ENCODE assay signal across 24 cellular contexts in the genomic region with DNA sequence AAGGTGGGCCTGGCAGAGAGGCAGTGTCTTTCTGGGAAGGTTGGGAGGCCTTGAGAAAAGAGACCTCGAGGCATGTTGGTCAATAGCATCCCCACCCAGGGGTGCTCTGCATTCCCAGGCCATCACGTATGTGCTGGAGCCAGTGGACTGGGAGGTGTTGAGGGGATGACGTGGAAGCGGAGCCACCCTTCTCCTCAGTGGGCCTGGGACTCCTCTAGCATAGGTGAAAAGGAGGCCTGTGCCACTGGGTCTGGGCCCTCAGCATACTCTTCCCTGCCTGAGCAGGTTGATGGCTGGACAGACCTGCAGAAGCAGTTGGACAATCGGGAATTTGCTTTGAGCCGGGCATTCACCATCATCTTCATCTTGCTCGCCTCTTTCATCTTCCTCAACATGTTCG. TPM values are rescaled to one million over a fixed set of nuclear protein-coding genes. Genes with fewer than 3 reads are reported as not detected.
"Had no signal": no experiment of that assay in that cellular context is flagged by ENCODE, and none has a peak within 500 bp of the region (broad histone marks: within the 10 kb centered on the region; RNA-seq: fewer than 3 reads in every experiment).

No MANE protein-coding gene starts in this region.

- H3K9me3 ChIP-seq: gastroesophageal sphincter, left ventricle myocardium inferior, lower lobe of right lung, psoas muscle, suprapubic skin, thyroid gland, upper lobe of left lung had no signal

- H3K27ac ChIP-seq: coronary artery, gastroesophageal sphincter, left ventricle myocardium inferior, lower lobe of right lung, neural progenitor cell, psoas muscle, suprapubic skin, thyroid gland, upper lobe of left lung had no signal

- H3K36me3 ChIP-seq: gastroesophageal sphincter, left ventricle myocardium inferior, lower lobe of right lung, neural progenitor cell, suprapubic skin, thyroid gland, upper lobe of left lung had no signal

- H2AFZ ChIP-seq: neural progenitor cell had no signal

- H3K4me1 ChIP-seq: lower lobe of right lung, neural progenitor cell, psoas muscle, suprapubic skin, thyroid gland, upper lobe of left lung had no signal

- H3K4me3 ChIP-seq: coronary artery, gastroesophageal sphincter, left ventricle myocardium inferior, lower lobe of right lung, neural progenitor cell, psoas muscle, suprapubic skin, thyroid gland, upper lobe of left lung had no signal

- H3K27me3 ChIP-seq: gastroesophageal sphincter, neural progenitor cell, suprapubic skin, thyroid gland, upper lobe of left lung had no signal

- DNase-seq: central memory CD4-positive, alpha-beta T cell; effector CD4-positive, alpha-beta T cell; foreskin fibroblast; glutamatergic neuron; kidney; left cardiac atrium; left ventricle myocardium inferior; lower lobe of right lung; occipital lobe; psoas muscle; retina; small intestine; stimulated activated CD4-positive, alpha-beta T cell treated with anti-CD3 and anti-CD28 coated beads, Interleukin-2, amount 100 ng/mL, for 48 hours; stimulated activated naive CD8-positive, alpha-beta T cell treated with anti-CD3 and anti-CD28 coated beads, Interleukin-15, Interleukin-2, amounts not matched to agents 100 U/mL and 50 U/mL, for 24 hours; thyroid gland had no signal

- H3K4me2 ChIP-seq: neural progenitor cell had no signal

- H3K9ac ChIP-seq: neural progenitor cell had no signal

- ATAC-seq: esophagus mucosa; gastroesophageal sphincter; left cardiac atrium; lower lobe of right lung; natural killer cell treated with Interleukin-12 subunit alpha and Interleukin-12 subunit beta and Interleukin-15 and Interleukin-18, amount 100 ng/mL, for 72 hours; psoas muscle; stimulated activated naive CD8-positive, alpha-beta T cell treated with anti-CD3 and anti-CD28 coated beads, Interleukin-15, Interleukin-2, amounts not matched to agents 100 U/mL and 50 U/mL, for 24 hours had no signal

RNA-seq across cellular contexts. Expression of gene PITX1, which starts 25.5 kb away (rescaled TPM):
- total RNA-seq: chondrocyte; dermis microvascular lymphatic vessel endothelial cell; kidney; left cardiac atrium; left ventricle myocardium inferior; natural killer cell treated with Interleukin-12 subunit alpha and Interleukin-12 subunit beta and Interleukin-15 and Interleukin-18, amount 100 ng/mL, for 72 hours; occipital lobe had no signal
